In the genomic region with DNA sequence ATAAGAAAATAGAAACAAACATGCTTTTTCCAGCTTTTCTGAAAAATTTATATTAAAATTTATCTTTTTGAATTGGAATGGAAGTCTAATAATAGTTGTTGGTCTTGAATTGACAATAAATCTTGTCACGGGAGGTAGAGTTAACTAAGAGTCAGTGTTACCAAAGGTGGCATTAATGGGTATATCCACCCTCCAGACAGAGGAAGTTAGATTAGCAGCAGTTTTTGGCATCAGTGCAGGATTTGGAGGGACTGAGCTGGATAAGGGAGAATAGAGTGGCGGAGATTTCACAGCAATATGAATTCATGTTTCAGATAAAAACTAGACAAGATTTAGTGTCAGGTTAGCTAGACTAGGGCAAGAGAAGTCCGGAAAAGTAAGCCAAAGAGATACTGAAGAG, we compare ENCODE assay signal across 33 cellular contexts.
"Had no signal": no experiment of that assay in that cellular context is flagged by ENCODE, and none has a peak within 500 bp of the region (broad histone marks: within the 10 kb centered on the region; RNA-seq: fewer than 3 reads in every experiment).

No MANE protein-coding gene starts in this region.

- H3K36me3 ChIP-seq: ascending aorta, breast epithelium, cardiac muscle cell, colonic mucosa, WERI-Rb-1 had no signal

- H3K9me3 ChIP-seq: colonic mucosa had no signal

- H3K4me3 Mint-ChIP-seq: activated B cell treated with CpG ODN at 0.5 μM for 24 hours; activated CD8-positive, alpha-beta T cell treated with anti-CD3 and anti-CD28 coated beads for 36 hours; activated naive CD8-positive, alpha-beta T cell treated with anti-CD3 and anti-CD28 coated beads, Interleukin-2, amount 10 ng/mL, durations not matched to agents 7 days and 5 days; activated T-cell treated with anti-CD3 and anti-CD28 coated beads, Interleukin-2, amount 50 U/mL, for 4 hours; activated T-helper 17 cell treated with anti-CD3 and anti-CD28 coated beads, Interleukin-2, amount 50 U/mL, for 72 hours; brain; endodermal cell; T-helper 17 cell; T-helper 2 cell treated with Interferon-gamma antibody and Interleukin-4, amounts not matched to agents 5 μg/mL and 100 μg/mL, for 36 hours had no signal

- H3K4me1 Mint-ChIP-seq: activated B cell treated with CpG ODN at 0.5 μM for 24 hours; activated naive CD8-positive, alpha-beta T cell treated with anti-CD3 and anti-CD28 coated beads, Interleukin-2, amount 10 ng/mL, durations not matched to agents 7 days and 5 days; activated T-helper 17 cell treated with anti-CD3 and anti-CD28 coated beads, Interleukin-2, amount 50 U/mL, for 72 hours; brain; T-helper 17 cell had no signal

- H3K27me3 Mint-ChIP-seq: activated B cell treated with CpG ODN at 0.5 μM for 24 hours; activated T-helper 17 cell treated with anti-CD3 and anti-CD28 coated beads, Interleukin-2, amount 50 U/mL, for 72 hours; T-helper 17 cell had no signal

- H3K27ac ChIP-seq: ascending aorta, breast epithelium, cardiac muscle cell, colonic mucosa, dorsolateral prefrontal cortex, epithelial cell of prostate, WERI-Rb-1 had no signal

- H3K9me3 Mint-ChIP-seq: activated naive CD8-positive, alpha-beta T cell treated with anti-CD3 and anti-CD28 coated beads, Interleukin-2, amount 10 ng/mL, durations not matched to agents 7 days and 5 days; activated T-helper 17 cell treated with anti-CD3 and anti-CD28 coated beads, Interleukin-2, amount 50 U/mL, for 72 hours; T-helper 2 cell treated with Interferon-gamma antibody and Interleukin-4, amounts not matched to agents 5 μg/mL and 100 μg/mL, for 36 hours had no signal

- H3K27me3 ChIP-seq: ascending aorta, breast epithelium, cardiac muscle cell, colonic mucosa, dorsolateral prefrontal cortex had no signal

- H3K27ac Mint-ChIP-seq: activated B cell treated with CpG ODN at 0.5 μM for 24 hours; activated CD8-positive, alpha-beta T cell treated with anti-CD3 and anti-CD28 coated beads for 36 hours; activated naive CD4-positive, alpha-beta T cell treated with anti-CD3 and anti-CD28 coated beads, Interleukin-2, amount 50 U/mL, for 72 hours; activated naive CD8-positive, alpha-beta T cell treated with anti-CD3 and anti-CD28 coated beads, Interleukin-2, amount 10 ng/mL, durations not matched to agents 7 days and 5 days; activated T-helper 17 cell treated with anti-CD3 and anti-CD28 coated beads, Interleukin-2, amount 50 U/mL, for 72 hours; brain; endodermal cell; T-helper 17 cell; T-helper 2 cell treated with Interferon-gamma antibody and Interleukin-4, amounts not matched to agents 5 μg/mL and 100 μg/mL, for 36 hours had no signal

- H3K4me1 ChIP-seq: breast epithelium, colonic mucosa had no signal

- H3K4me3 ChIP-seq: ascending aorta, breast epithelium, cardiac muscle cell, colonic mucosa, dorsolateral prefrontal cortex had no signal

- H3K36me3 Mint-ChIP-seq: activated naive CD4-positive, alpha-beta T cell treated with anti-CD3 and anti-CD28 coated beads, Interleukin-2, amount 50 U/mL, for 72 hours; activated naive CD8-positive, alpha-beta T cell treated with anti-CD3 and anti-CD28 coated beads, Interleukin-2, amount 10 ng/mL, durations not matched to agents 7 days and 5 days; brain had no signal

- ATAC-seq: activated CD4-positive, CD25-positive, alpha-beta regulatory T cell treated with anti-CD3 and anti-CD28 coated beads, Interleukin-2, amount 50 U/mL, for 24 hours; activated CD8-positive, alpha-beta T cell treated with anti-CD3 and anti-CD28 coated beads for 36 hours; activated naive CD4-positive, alpha-beta T cell treated with anti-CD3 and anti-CD28 coated beads, Interleukin-2, amount 50 U/mL, for 72 hours; activated T-cell treated with anti-CD3 and anti-CD28 coated beads, Interleukin-2, amount 50 U/mL, for 4 hours; activated T-helper 17 cell treated with anti-CD3 and anti-CD28 coated beads, Interleukin-2, amount 50 U/mL, for 72 hours; esophagus mucosa; T-helper 17 cell had no signal

- DNase-seq: activated B cell treated with CpG ODN at 0.5 μM for 24 hours; activated CD4-positive, alpha-beta T cell treated with anti-CD3 and anti-CD28 coated beads for 48 hours; activated CD4-positive, alpha-beta T cell treated with anti-CD3 and anti-CD28 coated beads, Interleukin-2, amount 50 U/mL, for 1 hour; activated CD4-positive, alpha-beta T cell treated with anti-CD3 and anti-CD28 coated beads, Interleukin-2, amount 50 U/mL, for 48 hours; activated CD8-positive, alpha-beta memory T cell treated with anti-CD3 and anti-CD28 coated beads for 24 hours; activated CD8-positive, alpha-beta T cell treated with anti-CD3 and anti-CD28 coated beads for 36 hours; activated effector memory CD4-positive, alpha-beta T cell treated with Interleukin-2 at 50 U/mL for 16 hours; activated gamma-delta T cell treated with Interleukin-2 at 50 U/mL for 16 hours; activated naive CD4-positive, alpha-beta T cell treated with Interleukin-2 at 50 U/mL for 16 hours; activated naive CD8-positive, alpha-beta T cell treated with anti-CD3 and anti-CD28 coated beads, Interleukin-2, amount 10 ng/mL, durations not matched to agents 7 days and 5 days; activated T-cell treated with anti-CD3 and anti-CD28 coated beads, Interleukin-2, amount 50 U/mL, for 4 hours; central memory CD4-positive, alpha-beta T cell; cerebellar nuclear complex; colonic mucosa; dorsolateral prefrontal cortex; effector memory CD4-positive, alpha-beta T cell; endodermal cell; foreskin fibroblast; head of caudate nucleus; T-helper 1 cell; T-helper 17 cell; T1000; WERI-Rb-1 had no signal
